ENCODE assay signal across 26 cellular contexts in genomic region chr12:21819678-21820077, GRCh38. TPM values are rescaled to one million over a fixed set of nuclear protein-coding genes. Genes with fewer than 3 reads are reported as not detected.
A peak's percentile ranks its signal among the peaks of the same experiment; 100 is the strongest.
DNase-seq lines count a peak whose midpoint lies in the region; ATAC-seq, FAIRE-seq and TF ChIP-seq lines count a peak whose summit lies in the region.
"Had no signal": no experiment of that assay in that cellular context is flagged by ENCODE, and none has a peak within 500 bp of the region (broad histone marks: within the 10 kb centered on the region; RNA-seq: fewer than 3 reads in every experiment).

No MANE protein-coding gene starts in this region.

- H3K79me2 ChIP-seq in fibroblast of lung (ENCODE audit: control insufficient read depth, insufficient read depth, low read length) = no peaks in the 10 kb centered on the region

- intact Hi-C loops in pancreas (cut with DNase I) (no loop called here), natural killer cell (cut with micrococcal nuclease) (no loop called here)

- TF ChIP-seq CTCF in fibroblast of lung (conservative IDR thresholded peaks at IDR 0.05 in 1 of 2, IDR thresholded peaks at IDR 0.05 in 1 of 2; ENCODE audit: low read depth in 1 of 2, low read length in 2 of 2) = no peak
- TF ChIP-seq CTCF in pancreas (IDR thresholded peaks at IDR 0.05) = no peak
- no peak for TF ChIP-seq CTCF in natural killer cell (IDR thresholded peaks at IDR 0.05)

- FAIRE-seq in pancreas (lab: Jason Lieb, UNC) = peak; percentile 41
- FAIRE-seq: GM12891 had no signal

- H4K20me1 ChIP-seq in fibroblast of lung (ENCODE audit: control insufficient read depth, extremely low read depth, insufficient read depth, low read length) = no peaks in the 10 kb centered on the region

- H3K27me3 ChIP-seq in fibroblast of lung (ENCODE audit: control insufficient read depth, insufficient read depth, low read length) = no peaks in the 10 kb centered on the region
- H3K27me3 ChIP-seq in pancreas = no peaks in the 10 kb centered on the region
- H3K27me3 ChIP-seq: upper lobe of right lung had no signal

- DNase-seq in EH (ENCODE audit: low read depth) (peak; percentile 50), LoVo (ENCODE audit: low spot score) (peak; percentile 88), fibroblast of lung (ENCODE audit: low read depth in 2 of 2) (no peak), pancreas (no peak), SHP77 treated with DMSO at 0.1 percent for 48 hours (lab: John Stamatoyannopoulos, UW) (no peak), HT-29 (ENCODE audit: low spot score) (no peak), natural killer cell (no peak), DMS153 (lab: John Stamatoyannopoulos, UW) (no peak)
- DNase-seq: activated CD4-positive, alpha-beta T cell treated with anti-CD3 and anti-CD28 coated beads, Interleukin-2, amount 50 U/mL, for 4 hours; activated naive CD4-positive, alpha-beta T cell treated with anti-CD3 and anti-CD28 coated beads, Interleukin-2, amount 50 U/mL, for 16 hours; AML-193; caudate nucleus; CD4-positive, alpha-beta memory T cell; dermis blood vessel endothelial cell; DND-41; MG63; NCI-H2081; NCI-H82; psoas muscle; T-helper 9 cell; upper lobe of right lung; WERI-Rb-1 had no signal

- H3K36me3 Mint-ChIP-seq in natural killer cell = peaks cover 2% of the 10 kb centered on the region
- H3K36me3 Mint-ChIP-seq: CD4-positive, alpha-beta memory T cell; IgD-negative memory B cell had no signal

- H3K27me3 Mint-ChIP-seq in natural killer cell (ENCODE audit: low read depth in 2 of 2) = no peaks in the 10 kb centered on the region
- H3K27me3 Mint-ChIP-seq: IgD-negative memory B cell had no signal

- H3K4me3 ChIP-seq in fibroblast of lung (replicated peaks in 1 of 4; ENCODE audit: control extremely low read depth in 1 of 4, insufficient read depth in 1 of 4, low read depth in 3 of 4, low read length in 4 of 4) (no peak overlapping the region), pancreas (no peak overlapping the region)
- H3K4me3 ChIP-seq: HAP-1, MG63, psoas muscle, upper lobe of right lung had no signal

- H2AFZ ChIP-seq in fibroblast of lung (ENCODE audit: low read length) = no peak overlapping the region

- peaks cover 7 to 11% of the 10 kb centered on the region in 2 donors for H3K9me3 Mint-ChIP-seq in natural killer cell
- H3K9me3 Mint-ChIP-seq: CD4-positive, alpha-beta memory T cell had no signal

- ATAC-seq in pancreas = no peak
- ATAC-seq in natural killer cell = no peak
- ATAC-seq: psoas muscle, upper lobe of right lung had no signal

- no peak overlapping the region for H3K4me3 Mint-ChIP-seq in natural killer cell
- H3K4me3 Mint-ChIP-seq: CD4-positive, alpha-beta memory T cell; IgD-negative memory B cell had no signal

- H3K4me1 ChIP-seq in fibroblast of lung (ENCODE audit: control insufficient read depth, extremely low read depth, insufficient read depth, low read length) (peaks cover 6% of the 10 kb centered on the region), pancreas (peaks cover 0 to 6% (median 0%) of the 10 kb centered on the region in 3 donors)
- H3K4me1 ChIP-seq: HAP-1 had no signal

- H3K36me3 ChIP-seq in fibroblast of lung (ENCODE audit: control insufficient read depth, insufficient read depth, low read length) (no peaks in the 10 kb centered on the region), pancreas (no peaks in the 10 kb centered on the region)
- H3K36me3 ChIP-seq: HAP-1, MG63, upper lobe of right lung, WERI-Rb-1 had no signal

- no peak overlapping the region for H3K27ac ChIP-seq in fibroblast of lung (ENCODE audit: insufficient read depth, low read length)
- H3K27ac ChIP-seq in pancreas = no peak overlapping the region
- H3K27ac ChIP-seq: upper lobe of right lung, WERI-Rb-1 had no signal

- no peaks in the 10 kb centered on the region for H3K4me1 Mint-ChIP-seq in natural killer cell
- H3K4me1 Mint-ChIP-seq: CD4-positive, alpha-beta memory T cell; IgD-negative memory B cell had no signal

- no peaks in the 10 kb centered on the region for H3K9me3 ChIP-seq in fibroblast of lung (ENCODE audit: control insufficient read depth, insufficient read depth, low read depth, low read length)
- H3K9me3 ChIP-seq in pancreas = no peaks in the 10 kb centered on the region
- H3K9me3 ChIP-seq: HAP-1, MG63, psoas muscle, upper lobe of right lung had no signal

- H3K27ac Mint-ChIP-seq in natural killer cell = no peak overlapping the region
- H3K27ac Mint-ChIP-seq: CD4-positive, alpha-beta memory T cell; IgD-negative memory B cell had no signal

- no peak overlapping the region for H3K9ac ChIP-seq in fibroblast of lung (ENCODE audit: insufficient read depth, low read length)

- peak overlapping the region; percentile 48 for H3K4me2 ChIP-seq in fibroblast of lung (ENCODE audit: extremely low read depth, insufficient read depth, low read length)

RNA-seq across cellular contexts. Expression of gene KCNJ8, which starts 45.2 kb away (rescaled TPM):
- 7.4 and 13.2 TPM in 2 replicates for total RNA-seq in fibroblast of lung
- polyA plus RNA-seq in fibroblast of lung = 5.7 and 17.7 TPM in 2 replicates
- 4.2 and 11.4 TPM in 2 replicates for polyA plus RNA-seq in fibroblast of lung (2012)
- 1.4 and 6.4 TPM in 2 replicates for polyA minus RNA-seq in fibroblast of lung (ENCODE audit: low replicate concordance)
- total RNA-seq in pancreas = 10 to 100 TPM; 17.3 to 28.8 (median 25.2) TPM
- polyA plus RNA-seq in pancreas = 10 to 100 TPM in 1 of 2 donors, 1 to 10 TPM in 1; 7.9 to 19.4 TPM
- total RNA-seq in HT-29 (2014; rRNA removed; shearing (Covaris generic)) = not detected in 2 replicates
- total RNA-seq in natural killer cell = not detected
- total RNA-seq: mononuclear cell had no signal
- polyA plus RNA-seq: CD4-positive, alpha-beta memory T cell; IgD-negative memory B cell had no signal

Comparison
In these comparisons a context has a peak if more than half of its experiments do, and no peak if none do; other contexts are left out.
1. DNase-seq: peak in EH (single experiment) and LoVo (single experiment); none in fibroblast of lung (0 of 2), pancreas (0 of 6), SHP77 treated with DMSO at 0.1 percent for 48 hours (single experiment), HT-29 (single experiment), natural killer cell (single experiment) and DMS153 (single experiment).